8 cellular contexts compared by ENCODE assay signal in the genomic region with DNA sequence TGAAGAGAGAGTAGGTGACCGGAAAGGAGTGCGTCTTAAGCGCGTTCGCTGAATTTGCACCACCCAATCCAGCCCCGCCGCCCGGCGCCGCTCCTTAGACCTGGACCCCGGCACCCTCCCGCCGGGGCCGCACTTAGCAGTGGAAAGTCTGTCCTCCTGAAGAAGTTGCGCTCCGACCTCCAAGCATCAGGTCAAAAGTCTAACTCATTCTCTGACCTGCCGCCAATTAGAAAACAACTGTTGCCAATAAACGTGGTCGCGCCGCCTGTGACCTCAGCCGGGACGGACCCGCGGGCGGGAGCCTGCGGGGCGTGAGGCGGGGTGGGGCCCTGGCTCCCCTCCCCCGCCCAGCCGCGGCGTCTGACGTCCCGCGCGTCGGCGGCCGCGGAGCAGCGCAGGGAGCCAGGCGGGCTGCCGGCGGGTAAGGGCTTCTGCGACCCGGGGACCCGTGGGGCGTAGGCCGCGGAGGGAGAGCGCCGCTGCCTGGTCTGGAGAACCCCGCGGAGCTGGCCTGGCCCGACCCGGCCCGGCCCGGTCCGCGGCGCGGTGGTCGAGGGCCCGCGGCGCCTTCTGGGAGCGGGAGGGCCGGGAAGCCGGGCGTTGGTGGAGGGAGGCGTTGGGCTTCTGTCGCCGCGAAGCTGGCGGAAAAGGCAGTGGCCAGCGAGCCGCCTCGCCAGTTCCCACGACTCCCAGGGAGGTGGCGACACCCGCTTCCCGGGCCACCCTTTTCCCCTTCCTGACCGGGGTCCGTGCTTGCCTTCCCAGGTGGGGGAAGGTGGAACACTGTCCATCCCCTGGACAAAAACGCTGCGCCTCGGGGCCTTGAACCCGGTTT. TPM values are rescaled to one million over a fixed set of nuclear protein-coding genes. Genes with fewer than 3 reads are reported as not detected.
DNase-seq lines count a peak whose midpoint lies in the region; ATAC-seq and TF ChIP-seq lines count a peak whose summit lies in the region.

A gene with protein sequence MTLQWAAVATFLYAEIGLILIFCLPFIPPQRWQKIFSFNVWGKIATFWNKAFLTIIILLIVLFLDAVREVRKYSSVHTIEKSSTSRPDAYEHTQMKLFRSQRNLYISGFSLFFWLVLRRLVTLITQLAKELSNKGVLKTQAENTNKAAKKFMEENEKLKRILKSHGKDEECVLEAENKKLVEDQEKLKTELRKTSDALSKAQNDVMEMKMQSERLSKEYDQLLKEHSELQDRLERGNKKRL (plus strand): TSS at position 366 of the 835 bp plus-strand sequence. CDS start 527 bp downstream, outside the sequence.

- peaks cover 39% of the 10 kb centered on the region for H3K4me1 ChIP-seq in Karpas-422 (ENCODE audit: low read length)
- H3K4me1 ChIP-seq in testis: peaks cover 16% of the 10 kb centered on the region

- H3K27me3 Mint-ChIP-seq in activated naive CD4-positive, alpha-beta T cell treated with anti-CD3 and anti-CD28 coated beads, Interleukin-2, amount 10 ng/mL, durations not matched to agents 7 days and 5 days: no peaks in the 10 kb centered on the region

- CTCF ChIA-PET in activated naive CD4-positive, alpha-beta T cell treated with anti-CD3 and anti-CD28 coated beads, Interleukin-2, amount 10 ng/mL, durations not matched to agents 7 days and 5 days (lab: Charles Lee): interaction anchor here (0.6 to 0.8 kb wide), 2 partner anchors 9 to 95 kb away, joined by 3 read pairs; no protein-coding TSS in a partner anchor

- ATAC-seq in GM21786 (IDR thresholded peaks at IDR 0.05; ENCODE audit: unreplicated experiment): peak; percentile 89

- H3K9me3 Mint-ChIP-seq in activated naive CD4-positive, alpha-beta T cell treated with anti-CD3 and anti-CD28 coated beads, Interleukin-2, amount 10 ng/mL, durations not matched to agents 7 days and 5 days: no peaks in the 10 kb centered on the region

- H3K4me3 Mint-ChIP-seq in activated naive CD4-positive, alpha-beta T cell treated with anti-CD3 and anti-CD28 coated beads, Interleukin-2, amount 10 ng/mL, durations not matched to agents 7 days and 5 days: peak within 1 kb of the TSS; percentile 88

- no peaks in the 10 kb centered on the region for H3K9me2 ChIP-seq in Karpas-422 (replicated peaks; ENCODE audit: insufficient read depth, low read length)

- no peaks in the 10 kb centered on the region for H3K27me3 ChIP-seq in Karpas-422 (ENCODE audit: low read length)
- no peaks in the 10 kb centered on the region for H3K27me3 ChIP-seq in testis

- H3K79me2 ChIP-seq in Karpas-422 (ENCODE audit: low read length): peaks cover 64% of the 10 kb centered on the region

- peaks cover 26% of the 10 kb centered on the region for H3K4me1 Mint-ChIP-seq in activated naive CD4-positive, alpha-beta T cell treated with anti-CD3 and anti-CD28 coated beads, Interleukin-2, amount 10 ng/mL, durations not matched to agents 7 days and 5 days

- H3K4me3 ChIP-seq in Karpas-422 (ENCODE audit: low read length) (peak within 1 kb of the TSS; percentile 98), testis (peak within 1 kb of the TSS; percentile 90 to 95)

- in situ Hi-C loops in G401 (cut with HindIII; ENCODE audit: low sequenced_read_pairs): no loop called here

- H3K9me3 ChIP-seq in Karpas-422 (ENCODE audit: low read length): no peaks in the 10 kb centered on the region
- no peaks in the 10 kb centered on the region for H3K9me3 ChIP-seq in testis

- peak within 1 kb of the TSS; percentile 97 for H2AFZ ChIP-seq in Karpas-422 (ENCODE audit: low read length)

- no peaks in the 10 kb centered on the region for H4K20me1 ChIP-seq in Karpas-422 (ENCODE audit: insufficient read depth, low read depth, low read length)

- TF ChIP-seq POLR2A in testis (IDR thresholded peaks at IDR 0.05): no peak

- 0% methylated on average over 24 to 72 of the region's 89 CpGs for WGBS in testis, 2 donors

- peak within 1 kb of the TSS; percentile 89 for H3K4me2 ChIP-seq in Karpas-422 (ENCODE audit: low read depth, low read length, poor library complexity, severe bottlenecking)

- no peak for TF ChIP-seq CTCF in testis (IDR thresholded peaks at IDR 0.05)

- peak within 1 kb of the TSS; percentile 84 for H3K27ac Mint-ChIP-seq in activated naive CD4-positive, alpha-beta T cell treated with anti-CD3 and anti-CD28 coated beads, Interleukin-2, amount 10 ng/mL, durations not matched to agents 7 days and 5 days

- peak within 1 kb of the TSS; percentile 90 for H3K9ac ChIP-seq in Karpas-422 (ENCODE audit: low read length)

- peak within 1 kb of the TSS; percentile 39 for H3K27ac ChIP-seq in Karpas-422 (ENCODE audit: low read length)
- peak within 1 kb of the TSS; percentile 89 to 97 for H3K27ac ChIP-seq in testis

- H3K36me3 ChIP-seq in Karpas-422 (ENCODE audit: insufficient read depth, low read length) (peaks cover 29% of the 10 kb centered on the region), testis (ENCODE audit: low read depth, missing control alignments) (no peaks in the 10 kb centered on the region)

- peak; percentile 70 for DNase-seq in G401 (ENCODE audit: low spot score)
- DNase-seq in Karpas-422: peak; percentile 93
- DNase-seq in SK-N-DZ (ENCODE audit: low spot score): peak; percentile 73
- DNase-seq in activated naive CD4-positive, alpha-beta T cell treated with anti-CD3 and anti-CD28 coated beads, Interleukin-2, amount 10 ng/mL, durations not matched to agents 7 days and 5 days: peak; percentile 74
- peak; percentile 77 for DNase-seq in germinal center (ENCODE audit: low spot score)
- DNase-seq in nucleus accumbens (lab: John Stamatoyannopoulos, UW): peak in 51 of 56 donors; percentile 8 to 83 (median 68)
- DNase-seq in testis: peak; percentile 80

- peaks cover 12% of the 10 kb centered on the region for H3K36me3 Mint-ChIP-seq in activated naive CD4-positive, alpha-beta T cell treated with anti-CD3 and anti-CD28 coated beads, Interleukin-2, amount 10 ng/mL, durations not matched to agents 7 days and 5 days

- intact Hi-C loops in testis (cut with DNase I; ENCODE audit: low total_unique reads): no loop called here

RNA-seq across cellular contexts. Expression of the gene that starts here (rescaled TPM):
- total RNA-seq in G401 (2014; rRNA removed; shearing (Covaris generic)): 27.0 and 29.7 TPM in 2 replicates
- 38.7 and 116 TPM in 2 replicates for total RNA-seq in Karpas-422 (2014; rRNA removed; shearing (Covaris generic); ENCODE audit: low replicate concordance)
- polyA plus RNA-seq in SK-N-DZ (2014; cell fraction: cytosol; rRNA removed): 23.7 and 23.8 TPM in 2 replicates
- 16.1 and 17.5 TPM in 2 replicates for polyA plus RNA-seq in SK-N-DZ (2014; cell fraction: nucleus; rRNA removed)
- total RNA-seq in testis: 100 to 1,000 TPM; 114 to 134 TPM
- polyA plus RNA-seq in testis (ENCODE audit: insufficient read depth, low read depth, low replicate concordance): 121 TPM

Comparison
In these comparisons a context has a peak if more than half of its experiments do, and no peak if none do; other contexts are left out.
1. Peak in every context shown above with its lines: DNase-seq, ATAC-seq, H3K4me3 ChIP-seq and H3K27ac ChIP-seq.